Comparison of ENCODE assay signal across 1 cellular context in the genomic region with DNA sequence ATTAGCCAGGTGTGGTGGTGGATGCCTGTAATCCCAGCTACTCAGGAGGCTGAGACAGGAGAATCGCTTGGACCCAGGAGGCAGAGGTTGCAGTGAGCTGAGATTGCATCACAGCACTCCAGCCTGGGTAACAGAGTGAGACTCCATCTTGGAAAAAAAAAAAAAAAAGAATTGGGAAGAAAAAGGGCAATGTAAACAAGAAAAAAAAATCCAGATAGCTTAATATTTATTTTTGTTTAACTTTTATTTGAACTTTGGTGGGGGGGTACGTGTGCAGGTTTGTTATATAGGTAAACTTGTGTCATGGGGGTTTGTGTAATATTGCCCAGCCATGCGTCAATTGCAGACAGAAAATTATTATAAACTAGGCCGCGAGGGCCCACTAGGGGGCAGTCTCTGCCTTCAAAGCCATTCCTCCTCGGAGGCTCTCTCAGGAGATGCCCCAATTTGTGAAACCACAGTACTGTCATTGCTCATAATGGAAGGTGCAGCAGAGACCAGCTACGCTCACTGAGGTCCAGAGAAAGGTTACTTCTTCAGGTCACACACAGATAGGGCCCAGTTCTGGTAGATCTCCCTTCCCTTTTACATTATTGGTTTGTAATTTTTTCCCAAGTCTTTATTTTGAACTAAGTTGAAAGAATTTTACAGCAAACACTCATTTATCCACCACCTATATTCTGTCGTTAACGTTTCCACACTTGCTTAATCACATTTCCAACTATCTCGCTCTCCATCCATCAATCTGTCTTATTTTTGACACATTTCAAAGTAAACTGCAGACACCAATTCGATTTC.
TF ChIP-seq lines count a peak whose summit lies in the region.

No MANE protein-coding gene starts in this region.

TF ChIP-seq in K562, 482 proteins besides CTCF, POLR2A, EP300 and RAD21 (continued from another document):
- peak in 1 of 2 experiments; percentile 58; a peak in 1 of 4 replicates for TF ChIP-seq FOXA3 (CRISPR knock-in tag; conservative IDR thresholded peaks at IDR 0.05 in 1 of 2, IDR thresholded peaks at IDR 0.05 in 1 of 2)
- no peak for TF ChIP-seq PHF8 (IDR thresholded peaks at IDR 0.05; ENCODE audit: borderline replicate concordance, low read length)
- TF ChIP-seq, protein P1, sequence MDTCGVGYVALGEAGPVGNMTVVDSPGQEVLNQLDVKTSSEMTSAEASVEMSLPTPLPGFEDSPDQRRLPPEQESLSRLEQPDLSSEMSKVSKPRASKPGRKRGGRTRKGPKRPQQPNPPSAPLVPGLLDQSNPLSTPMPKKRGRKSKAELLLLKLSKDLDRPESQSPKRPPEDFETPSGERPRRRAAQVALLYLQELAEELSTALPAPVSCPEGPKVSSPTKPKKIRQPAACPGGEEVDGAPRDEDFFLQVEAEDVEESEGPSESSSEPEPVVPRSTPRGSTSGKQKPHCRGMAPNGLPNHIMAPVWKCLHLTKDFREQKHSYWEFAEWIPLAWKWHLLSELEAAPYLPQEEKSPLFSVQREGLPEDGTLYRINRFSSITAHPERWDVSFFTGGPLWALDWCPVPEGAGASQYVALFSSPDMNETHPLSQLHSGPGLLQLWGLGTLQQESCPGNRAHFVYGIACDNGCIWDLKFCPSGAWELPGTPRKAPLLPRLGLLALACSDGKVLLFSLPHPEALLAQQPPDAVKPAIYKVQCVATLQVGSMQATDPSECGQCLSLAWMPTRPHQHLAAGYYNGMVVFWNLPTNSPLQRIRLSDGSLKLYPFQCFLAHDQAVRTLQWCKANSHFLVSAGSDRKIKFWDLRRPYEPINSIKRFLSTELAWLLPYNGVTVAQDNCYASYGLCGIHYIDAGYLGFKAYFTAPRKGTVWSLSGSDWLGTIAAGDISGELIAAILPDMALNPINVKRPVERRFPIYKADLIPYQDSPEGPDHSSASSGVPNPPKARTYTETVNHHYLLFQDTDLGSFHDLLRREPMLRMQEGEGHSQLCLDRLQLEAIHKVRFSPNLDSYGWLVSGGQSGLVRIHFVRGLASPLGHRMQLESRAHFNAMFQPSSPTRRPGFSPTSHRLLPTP (IDR thresholded peaks at IDR 0.05; ENCODE audit: borderline replicate concordance, extremely low read depth, insufficient read length): no peak
- no peak for TF ChIP-seq PHTF2 (CRISPR knock-in tag; IDR thresholded peaks at IDR 0.05)
- no peak for TF ChIP-seq ZNF644 (tag; IDR thresholded peaks at IDR 0.05; ENCODE audit: low read depth)
- TF ChIP-seq, protein P2, sequence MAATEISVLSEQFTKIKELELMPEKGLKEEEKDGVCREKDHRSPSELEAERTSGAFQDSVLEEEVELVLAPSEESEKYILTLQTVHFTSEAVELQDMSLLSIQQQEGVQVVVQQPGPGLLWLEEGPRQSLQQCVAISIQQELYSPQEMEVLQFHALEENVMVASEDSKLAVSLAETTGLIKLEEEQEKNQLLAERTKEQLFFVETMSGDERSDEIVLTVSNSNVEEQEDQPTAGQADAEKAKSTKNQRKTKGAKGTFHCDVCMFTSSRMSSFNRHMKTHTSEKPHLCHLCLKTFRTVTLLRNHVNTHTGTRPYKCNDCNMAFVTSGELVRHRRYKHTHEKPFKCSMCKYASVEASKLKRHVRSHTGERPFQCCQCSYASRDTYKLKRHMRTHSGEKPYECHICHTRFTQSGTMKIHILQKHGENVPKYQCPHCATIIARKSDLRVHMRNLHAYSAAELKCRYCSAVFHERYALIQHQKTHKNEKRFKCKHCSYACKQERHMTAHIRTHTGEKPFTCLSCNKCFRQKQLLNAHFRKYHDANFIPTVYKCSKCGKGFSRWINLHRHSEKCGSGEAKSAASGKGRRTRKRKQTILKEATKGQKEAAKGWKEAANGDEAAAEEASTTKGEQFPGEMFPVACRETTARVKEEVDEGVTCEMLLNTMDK (IDR thresholded peaks at IDR 0.05; ENCODE audit: borderline replicate concordance, insufficient read depth, low read depth, low read length, poor library complexity, severe bottlenecking): peak; percentile 73
- TF ChIP-seq CSDE1 (IDR thresholded peaks at IDR 0.05): no peak
- TF ChIP-seq, protein P3, sequence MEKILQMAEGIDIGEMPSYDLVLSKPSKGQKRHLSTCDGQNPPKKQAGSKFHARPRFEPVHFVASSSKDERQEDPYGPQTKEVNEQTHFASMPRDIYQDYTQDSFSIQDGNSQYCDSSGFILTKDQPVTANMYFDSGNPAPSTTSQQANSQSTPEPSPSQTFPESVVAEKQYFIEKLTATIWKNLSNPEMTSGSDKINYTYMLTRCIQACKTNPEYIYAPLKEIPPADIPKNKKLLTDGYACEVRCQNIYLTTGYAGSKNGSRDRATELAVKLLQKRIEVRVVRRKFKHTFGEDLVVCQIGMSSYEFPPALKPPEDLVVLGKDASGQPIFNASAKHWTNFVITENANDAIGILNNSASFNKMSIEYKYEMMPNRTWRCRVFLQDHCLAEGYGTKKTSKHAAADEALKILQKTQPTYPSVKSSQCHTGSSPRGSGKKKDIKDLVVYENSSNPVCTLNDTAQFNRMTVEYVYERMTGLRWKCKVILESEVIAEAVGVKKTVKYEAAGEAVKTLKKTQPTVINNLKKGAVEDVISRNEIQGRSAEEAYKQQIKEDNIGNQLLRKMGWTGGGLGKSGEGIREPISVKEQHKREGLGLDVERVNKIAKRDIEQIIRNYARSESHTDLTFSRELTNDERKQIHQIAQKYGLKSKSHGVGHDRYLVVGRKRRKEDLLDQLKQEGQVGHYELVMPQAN (IDR thresholded peaks at IDR 0.05; ENCODE audit: borderline replicate concordance): no peak
- TF ChIP-seq RB1 (IDR thresholded peaks at IDR 0.05; ENCODE audit: low read depth): peak; percentile 26; the same call in 1 of the 2 replicates
- TF ChIP-seq HDAC3 (IDR thresholded peaks at IDR 0.05; ENCODE audit: borderline replicate concordance, partially characterized antibody): no peak
- TF ChIP-seq, protein P4, sequence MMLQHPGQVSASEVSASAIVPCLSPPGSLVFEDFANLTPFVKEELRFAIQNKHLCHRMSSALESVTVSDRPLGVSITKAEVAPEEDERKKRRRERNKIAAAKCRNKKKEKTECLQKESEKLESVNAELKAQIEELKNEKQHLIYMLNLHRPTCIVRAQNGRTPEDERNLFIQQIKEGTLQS (IDR thresholded peaks at IDR 0.05): peak; percentile 42; the same call in 1 of the 2 replicates
- TF ChIP-seq, protein P4 (CRISPR knock-in tag; conservative IDR thresholded peaks at IDR 0.05): no peak
- TF ChIP-seq, protein P5, sequence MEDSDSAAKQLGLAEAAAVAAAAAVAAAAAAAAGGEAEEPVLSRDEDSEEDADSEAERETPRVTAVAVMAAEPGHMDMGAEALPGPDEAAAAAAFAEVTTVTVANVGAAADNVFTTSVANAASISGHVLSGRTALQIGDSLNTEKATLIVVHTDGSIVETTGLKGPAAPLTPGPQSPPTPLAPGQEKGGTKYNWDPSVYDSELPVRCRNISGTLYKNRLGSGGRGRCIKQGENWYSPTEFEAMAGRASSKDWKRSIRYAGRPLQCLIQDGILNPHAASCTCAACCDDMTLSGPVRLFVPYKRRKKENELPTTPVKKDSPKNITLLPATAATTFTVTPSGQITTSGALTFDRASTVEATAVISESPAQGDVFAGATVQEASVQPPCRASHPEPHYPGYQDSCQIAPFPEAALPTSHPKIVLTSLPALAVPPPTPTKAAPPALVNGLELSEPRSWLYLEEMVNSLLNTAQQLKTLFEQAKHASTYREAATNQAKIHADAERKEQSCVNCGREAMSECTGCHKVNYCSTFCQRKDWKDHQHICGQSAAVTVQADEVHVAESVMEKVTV (CRISPR knock-in tag; IDR thresholded peaks at IDR 0.05): peak; percentile 58
- TF ChIP-seq ARNT (IDR thresholded peaks at IDR 0.05): no peak
- TF ChIP-seq, protein P6, sequence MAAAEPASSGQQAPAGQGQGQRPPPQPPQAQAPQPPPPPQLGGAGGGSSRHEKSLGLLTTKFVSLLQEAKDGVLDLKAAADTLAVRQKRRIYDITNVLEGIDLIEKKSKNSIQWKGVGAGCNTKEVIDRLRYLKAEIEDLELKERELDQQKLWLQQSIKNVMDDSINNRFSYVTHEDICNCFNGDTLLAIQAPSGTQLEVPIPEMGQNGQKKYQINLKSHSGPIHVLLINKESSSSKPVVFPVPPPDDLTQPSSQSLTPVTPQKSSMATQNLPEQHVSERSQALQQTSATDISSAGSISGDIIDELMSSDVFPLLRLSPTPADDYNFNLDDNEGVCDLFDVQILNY (CRISPR knock-in tag; IDR thresholded peaks at IDR 0.05): no peak
- TF ChIP-seq, protein P7, sequence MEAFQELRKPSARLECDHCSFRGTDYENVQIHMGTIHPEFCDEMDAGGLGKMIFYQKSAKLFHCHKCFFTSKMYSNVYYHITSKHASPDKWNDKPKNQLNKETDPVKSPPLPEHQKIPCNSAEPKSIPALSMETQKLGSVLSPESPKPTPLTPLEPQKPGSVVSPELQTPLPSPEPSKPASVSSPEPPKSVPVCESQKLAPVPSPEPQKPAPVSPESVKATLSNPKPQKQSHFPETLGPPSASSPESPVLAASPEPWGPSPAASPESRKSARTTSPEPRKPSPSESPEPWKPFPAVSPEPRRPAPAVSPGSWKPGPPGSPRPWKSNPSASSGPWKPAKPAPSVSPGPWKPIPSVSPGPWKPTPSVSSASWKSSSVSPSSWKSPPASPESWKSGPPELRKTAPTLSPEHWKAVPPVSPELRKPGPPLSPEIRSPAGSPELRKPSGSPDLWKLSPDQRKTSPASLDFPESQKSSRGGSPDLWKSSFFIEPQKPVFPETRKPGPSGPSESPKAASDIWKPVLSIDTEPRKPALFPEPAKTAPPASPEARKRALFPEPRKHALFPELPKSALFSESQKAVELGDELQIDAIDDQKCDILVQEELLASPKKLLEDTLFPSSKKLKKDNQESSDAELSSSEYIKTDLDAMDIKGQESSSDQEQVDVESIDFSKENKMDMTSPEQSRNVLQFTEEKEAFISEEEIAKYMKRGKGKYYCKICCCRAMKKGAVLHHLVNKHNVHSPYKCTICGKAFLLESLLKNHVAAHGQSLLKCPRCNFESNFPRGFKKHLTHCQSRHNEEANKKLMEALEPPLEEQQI (IDR thresholded peaks at IDR 0.05): no peak
- no peak for TF ChIP-seq CBX8 (IDR thresholded peaks at IDR 0.05; ENCODE audit: borderline replicate concordance, extremely low read depth, low read depth, low read length, poor library complexity, severe bottlenecking)
- TF ChIP-seq SMAD2 (IDR thresholded peaks at IDR 0.05; ENCODE audit: low read depth, low read length): no peak
- 0 out of 2 replicates have a peak, but pooled peaks have one; percentile 36 for TF ChIP-seq SMAD4 (CRISPR knock-in tag; conservative IDR thresholded peaks at IDR 0.05)
- no peak for TF ChIP-seq ZNF778 (CRISPR knock-in tag; IDR thresholded peaks at IDR 0.05)
- TF ChIP-seq SETDB1 (IDR thresholded peaks at IDR 0.05; ENCODE audit: low read length): no peak
- no peak for TF ChIP-seq ZNF695 (CRISPR knock-in tag; IDR thresholded peaks at IDR 0.05)
- no peak for TF ChIP-seq HIVEP1 (CRISPR knock-in tag; IDR thresholded peaks at IDR 0.05)
